8 cellular contexts compared by ENCODE assay signal in genomic region chr4:105352826-105353225, GRCh38.
A peak's percentile ranks its signal among the peaks of the same experiment; 100 is the strongest.
DNase-seq lines count a peak whose midpoint lies in the region; ATAC-seq and TF ChIP-seq lines count a peak whose summit lies in the region.

No MANE protein-coding gene starts in this region.

- no peak overlapping the region for H2BK15ac ChIP-seq in mesenchymal stem cell (ENCODE audit: low read depth, poor library complexity, severe bottlenecking)

- H3K18ac ChIP-seq in mesenchymal stem cell (ENCODE audit: low read depth in 1 of 2, low read length in 2 of 2), result no peak overlapping the region

- H3K4me3 ChIP-seq in mesenchymal stem cell (ENCODE audit: insufficient read depth in 1 of 2, low read depth in 1 of 2, low read length in 2 of 2) (no peak overlapping the region), ascending aorta (no peak overlapping the region), stomach (no peak overlapping the region)

- H3K36me3 ChIP-seq in mesenchymal stem cell (ENCODE audit: control insufficient read depth in 1 of 2, insufficient read depth in 2 of 2, low read depth in 1 of 2, low read length in 2 of 2) (no peaks in the 10 kb centered on the region), ascending aorta (no peaks in the 10 kb centered on the region), stomach (no peaks in the 10 kb centered on the region)

- TF ChIP-seq CTCF in ascending aorta (IDR thresholded peaks at IDR 0.05) (no peak), stomach (IDR thresholded peaks at IDR 0.05) (no peak)

- H3K4ac ChIP-seq in mesenchymal stem cell (ENCODE audit: low read depth in 1 of 2, low read length in 2 of 2), result no peak overlapping the region

- no peak overlapping the region for H3K14ac ChIP-seq in mesenchymal stem cell (ENCODE audit: low read length in 2 of 2)

- H3K23ac ChIP-seq in mesenchymal stem cell (ENCODE audit: low read length in 2 of 2), result no peak overlapping the region

- no peaks in the 10 kb centered on the region for H3K79me1 ChIP-seq in mesenchymal stem cell (replicated peaks; ENCODE audit: low read length, poor library complexity, severe bottlenecking)

- DNase-seq in mesenchymal stem cell (peak; percentile 38), LoVo (ENCODE audit: low spot score) (no peak), ascending aorta (ENCODE audit: low spot score in 2 of 2) (no peak), NCI-H2081 (lab: John Stamatoyannopoulos, UW) (no peak), stomach (no peak)

- H3K27me3 ChIP-seq in mesenchymal stem cell (ENCODE audit: control insufficient read depth in 1 of 2, insufficient read depth in 1 of 2, low read length in 2 of 2), result no peaks in the 10 kb centered on the region
- no peaks in the 10 kb centered on the region for H3K27me3 ChIP-seq in ascending aorta
- no peaks in the 10 kb centered on the region for H3K27me3 ChIP-seq in stomach

- WGBS in mesenchymal stem cell, result 94% methylated on average over 3 of the region's 3 CpGs
- 67 to 75% (median 74%) methylated on average over 3 of the region's 3 CpGs for WGBS in stomach, 5 donors

- peaks cover 4% of the 10 kb centered on the region for H3K4me1 ChIP-seq in mesenchymal stem cell (ENCODE audit: control insufficient read depth, insufficient read depth, low read depth, low read length)
- H3K4me1 ChIP-seq in ascending aorta, result no peaks in the 10 kb centered on the region
- no peaks in the 10 kb centered on the region for H3K4me1 ChIP-seq in stomach

- ATAC-seq in GM18873 (IDR thresholded peaks at IDR 0.05; ENCODE audit: low FRiP score, unreplicated experiment), result peak; percentile 86
- peak; percentile 79 for ATAC-seq in GM21723 (IDR thresholded peaks at IDR 0.05; ENCODE audit: unreplicated experiment)
- peak; percentile 79 for ATAC-seq in HG03460 (IDR thresholded peaks at IDR 0.05; ENCODE audit: unreplicated experiment)

- H4K91ac ChIP-seq in mesenchymal stem cell (ENCODE audit: low read length), result no peak overlapping the region

- H2BK12ac ChIP-seq in mesenchymal stem cell (ENCODE audit: low read length in 2 of 2), result no peak overlapping the region

- H3K4me2 ChIP-seq in mesenchymal stem cell (ENCODE audit: low read length, poor library complexity, severe bottlenecking), result no peak overlapping the region

- H3K9me3 ChIP-seq in mesenchymal stem cell (ENCODE audit: control insufficient read depth, low read length) (no peaks in the 10 kb centered on the region), ascending aorta (no peaks in the 10 kb centered on the region), stomach (no peaks in the 10 kb centered on the region)

- no peak overlapping the region for H2AFZ ChIP-seq in mesenchymal stem cell (ENCODE audit: low read depth, low read length)

- H3K9ac ChIP-seq in mesenchymal stem cell (ENCODE audit: low read length), result no peak overlapping the region

- no peak overlapping the region for H3K27ac ChIP-seq in mesenchymal stem cell (ENCODE audit: low read length, poor library complexity, severe bottlenecking)
- no peak overlapping the region for H3K27ac ChIP-seq in ascending aorta
- H3K27ac ChIP-seq in stomach, result no peak overlapping the region

- no peak overlapping the region for H2BK120ac ChIP-seq in mesenchymal stem cell (ENCODE audit: low read depth, low read length)

- H4K8ac ChIP-seq in mesenchymal stem cell (ENCODE audit: low read length), result no peak overlapping the region

- no peak overlapping the region for H2BK5ac ChIP-seq in mesenchymal stem cell (ENCODE audit: low read depth, low read length, poor library complexity, severe bottlenecking)

- H2AK5ac ChIP-seq in mesenchymal stem cell (ENCODE audit: low read length, severe bottlenecking), result no peak overlapping the region

- no peak for TF ChIP-seq POLR2A in stomach (IDR thresholded peaks at IDR 0.05)

- TF ChIP-seq EP300 in stomach (IDR thresholded peaks at IDR 0.05), result no peak

- intact Hi-C loops in ascending aorta (cut with DNase I) (no loop called here), stomach (cut with DNase I; ENCODE audit: low total_unique reads) (no loop called here)
